Comparison of ENCODE assay signal across 8 cellular contexts in genomic region chr5:88674262-88675158, GRCh38.
A peak's percentile ranks its signal among the peaks of the same experiment; 100 is the strongest.
DNase-seq lines count a peak whose midpoint lies in the region; ATAC-seq and TF ChIP-seq lines count a peak whose summit lies in the region.

No MANE protein-coding gene starts in this region.

- H3K4me1 ChIP-seq in body of pancreas (peaks cover 22% of the 10 kb centered on the region), right lobe of liver (peaks cover 0 to 20% (median 6%) of the 10 kb centered on the region in 4 donors), prostate gland (replicated peaks) (no peaks in the 10 kb centered on the region)

- H3K27ac ChIP-seq in body of pancreas (no peak overlapping the region), right lobe of liver (no peak overlapping the region), temporal lobe (ENCODE audit: low read depth, low read length) (peak overlapping the region; percentile 90), prostate gland (no peak overlapping the region)

- no peak for TF ChIP-seq POLR2A in body of pancreas (IDR thresholded peaks at IDR 0.05)
- no peak for TF ChIP-seq POLR2A in right lobe of liver (IDR thresholded peaks at IDR 0.05)
- TF ChIP-seq POLR2A in prostate gland (IDR thresholded peaks at IDR 0.05): no peak

- ATAC-seq in GM19025 (IDR thresholded peaks at IDR 0.05; ENCODE audit: low read depth, unreplicated experiment): peak; percentile 62
- peak; percentile 73 for ATAC-seq in HG03159 (IDR thresholded peaks at IDR 0.05; ENCODE audit: unreplicated experiment)
- ATAC-seq in body of pancreas: peak; percentile 38
- ATAC-seq in right lobe of liver: peak; percentile 52 to 60 (median 56)

- no peak for TF ChIP-seq CTCF in body of pancreas (IDR thresholded peaks at IDR 0.05)
- TF ChIP-seq CTCF in right lobe of liver (IDR thresholded peaks at IDR 0.05): no peak
- no peak for TF ChIP-seq CTCF in prostate gland (IDR thresholded peaks at IDR 0.05)

- intact Hi-C loops in body of pancreas (cut with DNase I) (no loop called here), right lobe of liver (cut with DNase I) (loop anchor here in 1 of 2 donors (10.0 kb wide), 1 partner anchor 530 kb away; no protein-coding TSS in a partner anchor), prostate gland (cut with DNase I) (loop anchor here (5.0 kb wide), 1 partner anchor 532 kb away; no protein-coding TSS in a partner anchor)

- H3K36me3 ChIP-seq in body of pancreas (replicated peaks in 1 of 2; ENCODE audit: insufficient read depth in 1 of 2, low read depth in 2 of 2) (no peaks in the 10 kb centered on the region), right lobe of liver (no peaks in the 10 kb centered on the region), prostate gland (no peaks in the 10 kb centered on the region)

- H3K27me3 ChIP-seq in body of pancreas: peaks cover 0 to 61% of the 10 kb centered on the region in 2 donors
- peaks cover 14 to 63% of the 10 kb centered on the region in 2 donors for H3K27me3 ChIP-seq in right lobe of liver
- H3K27me3 ChIP-seq in prostate gland (replicated peaks; ENCODE audit: insufficient read depth): peaks cover 61% of the 10 kb centered on the region

- peak overlapping the region in 1 of 2 donors; percentile 8 for H3K4me3 ChIP-seq in body of pancreas
- H3K4me3 ChIP-seq in right lobe of liver: peak overlapping the region; percentile 16 to 23 (median 19)
- no peak overlapping the region for H3K4me3 ChIP-seq in prostate gland

- WGBS in body of pancreas, 2 donors: 0 to 2% methylated on average over 10 to 82 of the region's 87 CpGs
- 6% methylated on average over 36 of the region's 87 CpGs for WGBS in right lobe of liver (ENCODE audit: insufficient coverage, low coverage, low lambda C conversion rate, missing lambda C conversion rate)
- 3% methylated on average over 83 of the region's 87 CpGs for WGBS in prostate gland

- DNase-seq in COLO668 (lab: John Stamatoyannopoulos, UW; ENCODE audit: unreplicated experiment) (peak; percentile 85), NOMO-1 treated with DMSO at 0.1 percent for 48 hours (lab: John Stamatoyannopoulos, UW; ENCODE audit: unreplicated experiment) (peak; percentile 23), body of pancreas (no peak), right lobe of liver (no peak), prostate gland (ENCODE audit: low spot score) (no peak)

- no peaks in the 10 kb centered on the region for H3K9me3 ChIP-seq in body of pancreas
- no peaks in the 10 kb centered on the region for H3K9me3 ChIP-seq in right lobe of liver
- no peaks in the 10 kb centered on the region for H3K9me3 ChIP-seq in prostate gland

Comparison
In these comparisons a context has a peak if more than half of its experiments do, and no peak if none do; other contexts are left out.
1. DNase-seq: peak in COLO668 (single experiment) and NOMO-1 treated with DMSO at 0.1 percent for 48 hours (single experiment); none in body of pancreas (0 of 4), right lobe of liver (0 of 3) and prostate gland (single experiment).
2. H3K4me3 ChIP-seq: peak in right lobe of liver (3 of 3); none in prostate gland (0 of 2).
3. Peak in every context shown above with its lines, with median percentiles within 50 percentile points of each other: ATAC-seq.